In the genomic region with DNA sequence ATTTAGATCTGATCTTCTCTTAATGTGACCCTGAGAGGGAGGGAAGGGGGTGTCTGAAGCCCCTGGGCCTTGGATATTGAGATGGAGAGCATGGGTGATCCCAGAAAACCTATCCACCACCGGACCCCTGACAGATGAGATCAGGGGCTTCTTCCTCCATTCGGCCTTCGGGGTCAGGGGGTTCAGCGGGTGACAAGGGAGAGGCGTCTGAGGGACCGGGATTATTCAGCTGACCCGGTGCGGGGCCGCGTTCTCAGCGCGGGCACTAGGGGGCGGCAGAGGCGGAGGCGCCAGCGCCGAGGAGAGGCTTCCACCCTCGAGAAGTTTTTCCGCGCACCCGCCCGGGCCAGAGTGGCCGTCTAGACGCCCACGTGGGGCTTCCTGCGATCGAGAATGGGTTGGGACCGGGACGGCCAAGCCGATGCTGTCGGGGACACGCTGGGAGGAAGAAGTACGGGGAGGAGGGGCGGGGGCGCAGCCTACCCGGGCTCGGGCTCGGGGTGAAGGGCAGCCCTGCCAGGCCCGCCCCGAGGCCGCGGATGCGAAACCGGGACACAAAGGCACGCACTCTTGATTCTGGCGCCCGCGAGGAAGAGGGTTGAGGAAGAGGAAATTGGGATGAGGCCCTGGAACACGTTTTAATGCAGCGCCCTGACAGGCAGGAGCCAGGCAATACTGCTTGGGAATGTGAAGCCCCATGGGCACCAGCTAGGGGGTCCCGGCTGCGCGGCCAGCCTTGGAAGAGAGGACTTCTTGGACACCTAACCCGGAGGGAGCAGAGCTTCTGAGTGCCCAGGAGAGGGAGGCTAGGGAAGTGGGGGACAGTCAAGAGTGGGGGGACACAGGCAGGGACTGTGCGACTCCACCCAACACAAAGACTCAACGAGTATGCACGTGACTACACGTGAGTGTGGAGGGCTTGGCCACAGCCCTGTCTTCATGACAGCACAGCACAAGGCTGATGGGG, we compare ENCODE assay signal across 8 cellular contexts. TPM values are rescaled to one million over a fixed set of nuclear protein-coding genes. Genes with fewer than 3 reads are reported as not detected.
DNase-seq lines count a peak whose midpoint lies in the region; ATAC-seq and TF ChIP-seq lines count a peak whose summit lies in the region.

No MANE protein-coding gene starts in this region.

- H3K27ac Mint-ChIP-seq in activated CD8-positive, alpha-beta T cell treated with anti-CD3 and anti-CD28 coated beads, Interleukin-2, amount 10 ng/mL, durations not matched to agents 7 days and 5 days: peak overlapping the region; percentile 89

- peak; percentile 98 for ATAC-seq in activated CD8-positive, alpha-beta T cell treated with anti-CD3 and anti-CD28 coated beads, Interleukin-2, amount 10 ng/mL, durations not matched to agents 7 days and 5 days

- H3K4me1 ChIP-seq in HEK293 (ENCODE audit: control insufficient read depth, insufficient read depth, low read length): 0 out of 2 replicates have a peak, but pooled peaks cover 2% of the 10 kb centered on the region

- no peaks in the 10 kb centered on the region for H3K9me3 ChIP-seq in HEK293 (ENCODE audit: control insufficient read depth, insufficient read depth, low read depth, low read length)

- peak overlapping the region; percentile 13; the same call in 1 of the 2 replicates for H3K27ac ChIP-seq in HEK293 (ENCODE audit: extremely low read depth, low read depth, low read length)

- DNase-seq in DMS 273 treated with DMSO at 0.1 percent for 48 hours (lab: John Stamatoyannopoulos, UW) (peak; percentile 8), NCI-H526 (lab: John Stamatoyannopoulos, UW) (peak; percentile 40 to 79), medulla oblongata (ENCODE audit: extremely low spot score) (peak; percentile 77), NCI-H187 treated with DMSO at 0.1 percent for 48 hours (lab: John Stamatoyannopoulos, UW) (no peak)
- peak; percentile 87 for DNase-seq in activated CD8-positive, alpha-beta T cell treated with anti-CD3 and anti-CD28 coated beads, Interleukin-2, amount 10 ng/mL, durations not matched to agents 7 days and 5 days
- DNase-seq in effector CD4-positive, alpha-beta T cell: peak; percentile 74
- DNase-seq in stimulated activated CD4-positive, alpha-beta T cell treated with anti-CD3 and anti-CD28 coated beads, TNF-alpha, amount 100 ng/mL, for 24 hours (ENCODE audit: low read depth in 3 of 3): peak; percentile 62 to 82 (median 62)

- peak; percentile 90 for TF ChIP-seq CTCF in HEK293 (tag by site-specific recombination; IDR thresholded peaks at IDR 0.05)

- POLR2A ChIA-PET in HEK293 (lab: Yijun Ruan, JAX): interaction anchor here (0.6 to 1.3 kb wide), 5 partner anchors 36 to 954 kb away, joined by 4 to 9 read pairs (median 6); a partner anchor contains a TSS
- POLR2A ChIA-PET in activated CD8-positive, alpha-beta T cell treated with anti-CD3 and anti-CD28 coated beads, Interleukin-2, amount 10 ng/mL, durations not matched to agents 7 days and 5 days (lab: Charles Lee): interaction anchor here (0.6 to 1.1 kb wide), 2 partner anchors 138 to 148 kb away, joined by 3 read pairs; no protein-coding TSS in a partner anchor

- CTCF ChIA-PET in HEK293 (lab: Yijun Ruan, JAX): interaction anchor here (0.6 to 7.2 kb wide), 24 partner anchors 8 to 1869 kb away, joined by 3 to 62 read pairs (median 4); a partner anchor contains a TSS
- CTCF ChIA-PET in activated CD8-positive, alpha-beta T cell treated with anti-CD3 and anti-CD28 coated beads, Interleukin-2, amount 10 ng/mL, durations not matched to agents 7 days and 5 days (lab: Charles Lee): interaction anchor here (1.0 to 8.4 kb wide), 21 partner anchors 10 to 143 kb away, joined by 3 to 105 read pairs (median 4); a partner anchor contains a TSS

- no peaks in the 10 kb centered on the region for H3K36me3 ChIP-seq in HEK293 (ENCODE audit: control insufficient read depth in 2 of 2, insufficient read depth in 1 of 2, low read length in 2 of 2)

- peak overlapping the region; percentile 80 for H3K4me3 Mint-ChIP-seq in activated CD8-positive, alpha-beta T cell treated with anti-CD3 and anti-CD28 coated beads, Interleukin-2, amount 10 ng/mL, durations not matched to agents 7 days and 5 days

- no peaks in the 10 kb centered on the region for H3K36me3 Mint-ChIP-seq in activated CD8-positive, alpha-beta T cell treated with anti-CD3 and anti-CD28 coated beads, Interleukin-2, amount 10 ng/mL, durations not matched to agents 7 days and 5 days (ENCODE audit: low read depth)

- peaks cover 3% of the 10 kb centered on the region for H3K27me3 Mint-ChIP-seq in activated CD8-positive, alpha-beta T cell treated with anti-CD3 and anti-CD28 coated beads, Interleukin-2, amount 10 ng/mL, durations not matched to agents 7 days and 5 days (ENCODE audit: low read depth)

- no peaks in the 10 kb centered on the region for H3K9me3 Mint-ChIP-seq in activated CD8-positive, alpha-beta T cell treated with anti-CD3 and anti-CD28 coated beads, Interleukin-2, amount 10 ng/mL, durations not matched to agents 7 days and 5 days (ENCODE audit: insufficient read depth)

- peak overlapping the region; percentile 26 for H3K4me3 ChIP-seq in HEK293 (ENCODE audit: low read depth, low read length)

- H3K4me1 Mint-ChIP-seq in activated CD8-positive, alpha-beta T cell treated with anti-CD3 and anti-CD28 coated beads, Interleukin-2, amount 10 ng/mL, durations not matched to agents 7 days and 5 days (ENCODE audit: low read depth): peaks cover 20% of the 10 kb centered on the region

TF ChIP-seq in HEK293, 187 proteins besides CTCF, POLR2A, EP300 and RAD21 (continues in another document):
- TF ChIP-seq ZNF37A (tag by site-specific recombination; IDR thresholded peaks at IDR 0.05): no peak
- TF ChIP-seq ZNF10 (tag by site-specific recombination; IDR thresholded peaks at IDR 0.05): no peak
- peak; percentile 87 for TF ChIP-seq ZFHX2 (tag by site-specific recombination; conservative IDR thresholded peaks at IDR 0.05)
- TF ChIP-seq, protein P1, sequence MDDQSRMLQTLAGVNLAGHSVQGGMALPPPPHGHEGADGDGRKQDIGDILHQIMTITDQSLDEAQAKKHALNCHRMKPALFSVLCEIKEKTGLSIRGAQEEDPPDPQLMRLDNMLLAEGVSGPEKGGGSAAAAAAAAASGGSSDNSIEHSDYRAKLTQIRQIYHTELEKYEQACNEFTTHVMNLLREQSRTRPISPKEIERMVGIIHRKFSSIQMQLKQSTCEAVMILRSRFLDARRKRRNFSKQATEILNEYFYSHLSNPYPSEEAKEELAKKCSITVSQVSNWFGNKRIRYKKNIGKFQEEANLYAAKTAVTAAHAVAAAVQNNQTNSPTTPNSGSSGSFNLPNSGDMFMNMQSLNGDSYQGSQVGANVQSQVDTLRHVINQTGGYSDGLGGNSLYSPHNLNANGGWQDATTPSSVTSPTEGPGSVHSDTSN (CRISPR knock-in tag; IDR thresholded peaks at IDR 0.05): 0 out of 2 replicates have a peak, but pooled peaks have one; percentile 9
- TF ChIP-seq KLF10 (tag by site-specific recombination; IDR thresholded peaks at IDR 0.05): 0 out of 2 replicates have a peak, but pooled peaks have one; percentile 14
- peak; percentile 54 for TF ChIP-seq SP7 (tag by site-specific recombination; IDR thresholded peaks at IDR 0.05)
- TF ChIP-seq, protein P2, sequence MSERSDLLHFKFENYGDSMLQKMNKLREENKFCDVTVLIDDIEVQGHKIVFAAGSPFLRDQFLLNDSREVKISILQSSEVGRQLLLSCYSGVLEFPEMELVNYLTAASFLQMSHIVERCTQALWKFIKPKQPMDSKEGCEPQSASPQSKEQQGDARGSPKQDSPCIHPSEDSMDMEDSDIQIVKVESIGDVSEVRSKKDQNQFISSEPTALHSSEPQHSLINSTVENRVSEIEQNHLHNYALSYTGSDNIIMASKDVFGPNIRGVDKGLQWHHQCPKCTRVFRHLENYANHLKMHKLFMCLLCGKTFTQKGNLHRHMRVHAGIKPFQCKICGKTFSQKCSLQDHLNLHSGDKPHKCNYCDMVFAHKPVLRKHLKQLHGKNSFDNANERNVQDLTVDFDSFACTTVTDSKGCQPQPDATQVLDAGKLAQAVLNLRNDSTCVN (tag by site-specific recombination; optimal IDR thresholded peaks at IDR 0.05): peak; percentile 84
- 0 out of 2 replicates have a peak, but pooled peaks have one; percentile 20 for TF ChIP-seq ZBTB17 (tag by site-specific recombination; IDR thresholded peaks at IDR 0.05)
- TF ChIP-seq ZNF292 (tag by site-specific recombination; IDR thresholded peaks at IDR 0.05; ENCODE audit: borderline replicate concordance, low read depth): no peak
- TF ChIP-seq ZBTB48 (tag by site-specific recombination; IDR thresholded peaks at IDR 0.05): peak; percentile 91
- peak; percentile 94 for TF ChIP-seq ZNF335 (tag by site-specific recombination; conservative IDR thresholded peaks at IDR 0.05)
- TF ChIP-seq HOXA7 (CRISPR knock-in tag; IDR thresholded peaks at IDR 0.05; ENCODE audit: borderline replicate concordance): no peak
- TF ChIP-seq ZNF777 (tag by site-specific recombination; IDR thresholded peaks at IDR 0.05; ENCODE audit: borderline replicate concordance): peak; percentile 86; the same call in 1 of the 2 replicates
- peak; percentile 65; the same call in 1 of the 2 replicates for TF ChIP-seq ZNF501 (tag by site-specific recombination; IDR thresholded peaks at IDR 0.05)
- peak; percentile 60; the same call in 1 of the 2 replicates for TF ChIP-seq ZNF600 (tag by site-specific recombination; IDR thresholded peaks at IDR 0.05)

RNA-seq across cellular contexts. Expression of a gene that starts 30.6 kb away (rescaled TPM):
- total RNA-seq in activated CD8-positive, alpha-beta T cell treated with anti-CD3 and anti-CD28 coated beads, Interleukin-2, amount 10 ng/mL, durations not matched to agents 7 days and 5 days: under 1 TPM; 0.71 to 0.83 TPM

RNA-seq across cellular contexts. Expression of a gene that starts 38.8 kb away (rescaled TPM):
- total RNA-seq in activated CD8-positive, alpha-beta T cell treated with anti-CD3 and anti-CD28 coated beads, Interleukin-2, amount 10 ng/mL, durations not matched to agents 7 days and 5 days: 10 to 100 TPM; 33.5 to 34.5 TPM

RNA-seq across cellular contexts. Expression of a gene that starts 39.0 kb away (rescaled TPM):
- 10 to 100 TPM; 45.6 to 50.8 TPM for total RNA-seq in activated CD8-positive, alpha-beta T cell treated with anti-CD3 and anti-CD28 coated beads, Interleukin-2, amount 10 ng/mL, durations not matched to agents 7 days and 5 days

RNA-seq across cellular contexts. Expression of a gene that starts 42.8 kb away (rescaled TPM):
- 10 to 100 TPM; 13.9 to 14.1 TPM for total RNA-seq in activated CD8-positive, alpha-beta T cell treated with anti-CD3 and anti-CD28 coated beads, Interleukin-2, amount 10 ng/mL, durations not matched to agents 7 days and 5 days

RNA-seq across cellular contexts. Expression of a gene that starts 46.7 kb away (rescaled TPM):
- total RNA-seq in activated CD8-positive, alpha-beta T cell treated with anti-CD3 and anti-CD28 coated beads, Interleukin-2, amount 10 ng/mL, durations not matched to agents 7 days and 5 days: 10 to 100 TPM; 39.8 to 44.6 TPM
